27 cellular contexts compared by ENCODE assay signal in genomic region chr10:78313047-78313381, GRCh38.
"Had no signal": no experiment of that assay in that cellular context is flagged by ENCODE, and none has a peak within 500 bp of the region (broad histone marks: within the 10 kb centered on the region; RNA-seq: fewer than 3 reads in every experiment).

No MANE protein-coding gene starts in this region.

- DNase-seq: activated CD4-positive, alpha-beta T cell treated with anti-CD3 and anti-CD28 coated beads for 1 hour; activated CD4-positive, alpha-beta T cell treated with anti-CD3 and anti-CD28 coated beads, Interleukin-2, amount 50 U/mL, for 1 hour; activated CD8-positive, alpha-beta T cell treated with anti-CD3 and anti-CD28 coated beads, Interleukin-2, amount 10 ng/mL, durations not matched to agents 7 days and 5 days; activated T-cell treated with anti-CD3 and anti-CD28 coated beads, Interleukin-2, amount 50 U/mL, for 1 hour; aorta; caudate nucleus; effector CD8-positive, alpha-beta T cell; erythroblast; foreskin keratinocyte; glutamatergic neuron; immature natural killer cell; midbrain; stimulated activated CD4-positive, alpha-beta T cell treated with anti-CD3 and anti-CD28 coated beads, Interleukin-2, amount 100 ng/mL, for 48 hours; stimulated activated CD8-positive, alpha-beta memory T cell treated with anti-CD3 and anti-CD28 coated beads, Interleukin-4, amount 100 ng/mL, for 48 hours; stimulated activated naive B cell treated with anti-CD40 and anti-IgM and Interleukin-4, amounts not matched to agents 10 μg/mL and 1 μg/mL and 100 μg/mL, for 72 hours; T-cell had no signal

- H3K9me3 Mint-ChIP-seq: activated naive CD4-positive, alpha-beta T cell treated with anti-CD3 and anti-CD28 coated beads, Interleukin-2, amount 50 U/mL, for 72 hours; immature natural killer cell; nephron; stimulated activated naive B cell treated with anti-CD40 and anti-IgM and Interleukin-4, amounts not matched to agents 10 μg/mL and 1 μg/mL and 100 μg/mL, for 72 hours; T-cell; T-helper 2 cell treated with Interferon-gamma antibody and Interleukin-4, amounts not matched to agents 5 μg/mL and 100 μg/mL, for 36 hours had no signal

- H3K4me3 Mint-ChIP-seq: activated CD8-positive, alpha-beta T cell treated with anti-CD3 and anti-CD28 coated beads, Interleukin-2, amount 10 ng/mL, durations not matched to agents 7 days and 5 days; immature natural killer cell; nephron; stimulated activated naive B cell treated with anti-CD40 and anti-IgM and Interleukin-4, amounts not matched to agents 10 μg/mL and 1 μg/mL and 100 μg/mL, for 72 hours; T-cell; T-helper 2 cell treated with Interferon-gamma antibody and Interleukin-4, amounts not matched to agents 5 μg/mL and 100 μg/mL, for 36 hours had no signal

- H3K27ac ChIP-seq: foreskin keratinocyte, neutrophil, ovary, SK-N-MC had no signal

- H3K4me1 ChIP-seq: foreskin keratinocyte had no signal

- H3K9me3 ChIP-seq: neutrophil, ovary had no signal

- H3K36me3 ChIP-seq: neutrophil, ovary had no signal

- H3K27ac Mint-ChIP-seq: activated CD8-positive, alpha-beta T cell treated with anti-CD3 and anti-CD28 coated beads, Interleukin-2, amount 10 ng/mL, durations not matched to agents 7 days and 5 days; activated naive CD4-positive, alpha-beta T cell treated with anti-CD3 and anti-CD28 coated beads, Interleukin-2, amount 50 U/mL, for 72 hours; immature natural killer cell; stimulated activated naive B cell treated with anti-CD40 and anti-IgM and Interleukin-4, amounts not matched to agents 10 μg/mL and 1 μg/mL and 100 μg/mL, for 72 hours; T-cell; T-helper 2 cell treated with Interferon-gamma antibody and Interleukin-4, amounts not matched to agents 5 μg/mL and 100 μg/mL, for 36 hours had no signal

- H3K27me3 ChIP-seq: hepatocyte, ovary had no signal

- H3K36me3 Mint-ChIP-seq: activated naive CD4-positive, alpha-beta T cell treated with anti-CD3 and anti-CD28 coated beads, Interleukin-2, amount 50 U/mL, for 72 hours; brain; stimulated activated naive B cell treated with anti-CD40 and anti-IgM and Interleukin-4, amounts not matched to agents 10 μg/mL and 1 μg/mL and 100 μg/mL, for 72 hours; T-cell had no signal

- ATAC-seq: activated CD8-positive, alpha-beta T cell treated with anti-CD3 and anti-CD28 coated beads, Interleukin-2, amount 10 ng/mL, durations not matched to agents 7 days and 5 days; activated naive CD4-positive, alpha-beta T cell treated with anti-CD3 and anti-CD28 coated beads, Interleukin-2, amount 50 U/mL, for 72 hours; foreskin keratinocyte; left lobe of liver; sciatic nerve; stimulated activated naive B cell treated with anti-CD40 and anti-IgM and Interleukin-4, amounts not matched to agents 10 μg/mL and 1 μg/mL and 100 μg/mL, for 72 hours; T-cell had no signal

- H3K4me1 Mint-ChIP-seq: immature natural killer cell; stimulated activated naive B cell treated with anti-CD40 and anti-IgM and Interleukin-4, amounts not matched to agents 10 μg/mL and 1 μg/mL and 100 μg/mL, for 72 hours; T-cell had no signal

- H3K4me3 ChIP-seq: hepatocyte, lung, ovary, SK-N-MC had no signal
